Comparison of ENCODE assay signal across 1 cellular context in genomic region chr7:74544706-74545469, GRCh38.
TF ChIP-seq lines count a peak whose summit lies in the region.

No MANE protein-coding gene starts in this region.

TF ChIP-seq in H1, 55 proteins besides CTCF, POLR2A, EP300 and RAD21:
- TF ChIP-seq MAX (IDR thresholded peaks at IDR 0.05) (no peak), SIN3A (conservative IDR thresholded peaks at IDR 0.05 in 1 of 2, IDR thresholded peaks at IDR 0.05 in 1 of 2; ENCODE audit: low read depth in 1 of 2, low read length in 2 of 2) (0 out of 4 replicates have a peak, but pooled peaks of 1 of the 2 experiments have one; percentile 50)
TF ChIP-seq in H1: peak in this region for 1.
